ENCODE assay signal across 7 cellular contexts in the genomic region with DNA sequence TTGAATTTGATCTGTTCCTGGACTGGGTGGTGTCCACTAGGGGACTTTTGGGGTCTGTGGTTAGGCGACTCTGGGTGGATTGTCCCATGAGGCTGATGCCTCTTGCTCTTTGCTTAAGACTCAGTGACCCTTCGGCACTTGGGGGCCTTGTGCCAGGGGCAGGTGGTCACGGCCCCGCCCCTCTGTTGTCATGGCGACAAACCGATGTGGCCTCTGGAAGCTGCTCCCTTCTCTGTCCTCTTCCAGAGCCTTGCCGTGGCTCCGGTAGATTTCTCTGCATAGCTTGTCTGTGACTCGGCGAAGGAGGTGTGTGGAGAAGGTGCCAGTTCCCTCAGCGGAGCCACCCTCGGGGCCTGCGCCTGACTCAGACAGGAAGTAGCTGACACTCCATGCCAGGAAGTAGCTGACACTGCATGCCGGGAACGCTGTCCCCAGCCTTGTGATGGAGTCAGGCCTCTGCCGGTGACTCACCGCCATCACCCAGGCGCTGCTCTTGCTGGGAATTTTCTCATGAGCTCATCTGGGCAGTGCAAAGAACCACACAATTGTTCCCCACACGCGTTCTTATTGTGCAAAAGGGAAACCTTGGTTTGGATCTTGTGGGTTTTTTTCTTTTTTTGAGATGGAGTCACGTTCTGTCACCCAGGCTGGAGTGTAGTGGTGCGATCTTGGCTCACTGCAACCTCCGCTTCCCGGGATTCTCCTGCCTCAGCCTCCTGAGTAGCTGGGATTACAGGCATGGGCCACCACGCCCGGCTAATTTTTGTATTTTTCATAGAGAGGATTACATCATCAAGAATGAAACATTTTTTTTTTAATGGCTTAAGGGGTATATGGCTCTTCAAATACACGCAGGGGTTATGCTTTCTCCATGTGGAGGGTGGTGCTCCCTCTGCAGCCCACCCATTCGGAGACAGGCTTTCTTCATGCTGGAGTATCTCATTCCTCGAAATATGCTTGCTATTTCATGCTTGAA.
DNase-seq lines count a peak whose midpoint lies in the region; ATAC-seq and TF ChIP-seq lines count a peak whose summit lies in the region.

No MANE protein-coding gene starts in this region.

- 46 to 69% (median 47%) methylated on average over 29 of the region's 29 CpGs for WGBS in adipose tissue, 3 donors
- 54 to 56% methylated on average over 29 of the region's 29 CpGs for WGBS in heart right ventricle, 2 donors
- 55% methylated on average over 29 of the region's 29 CpGs for WGBS in urinary bladder

- H3K4me1 ChIP-seq in heart right ventricle (peaks cover 0 to 53% (median 6%) of the 10 kb centered on the region in 9 donors), rectal smooth muscle tissue (ENCODE audit: control insufficient read depth, insufficient read depth, low read length) (no peaks in the 10 kb centered on the region), urinary bladder (ENCODE audit: insufficient read depth) (no peaks in the 10 kb centered on the region)

- H3K9me3 ChIP-seq in heart right ventricle, result no peaks in the 10 kb centered on the region

- TF ChIP-seq CTCF in heart right ventricle (IDR thresholded peaks at IDR 0.05), result no peak

- H3K27ac ChIP-seq in adipose tissue (ENCODE audit: low read depth, low read length), result peak overlapping the region; percentile 83
- peak overlapping the region in 9 of 10 donors; percentile 46 to 92 (median 67) for H3K27ac ChIP-seq in heart right ventricle
- H3K27ac ChIP-seq in rectal smooth muscle tissue (ENCODE audit: low read depth, low read length), result peak overlapping the region; percentile 8
- H3K27ac ChIP-seq in urinary bladder (ENCODE audit: low read depth), result peak overlapping the region; percentile 53

- H3K27me3 ChIP-seq in heart right ventricle, result no peaks in the 10 kb centered on the region
- no peaks in the 10 kb centered on the region for H3K27me3 ChIP-seq in rectal smooth muscle tissue (ENCODE audit: control insufficient read depth, insufficient read depth, low read length)

- no peak overlapping the region for H3K9ac ChIP-seq in rectal smooth muscle tissue (ENCODE audit: low read length)

- DNase-seq in SW480 (ENCODE audit: low spot score) (peak; percentile 85), heart right ventricle (peak; percentile 84 to 86)

- ATAC-seq in GM18868 (IDR thresholded peaks at IDR 0.05; ENCODE audit: unreplicated experiment) (peak; percentile 68), HG03139 (IDR thresholded peaks at IDR 0.05; ENCODE audit: unreplicated experiment) (peak; percentile 78), heart right ventricle (peak; percentile 92 to 99 (median 96))

- intact Hi-C loops in heart right ventricle (cut with DNase I), result loop anchor here in 1 of 10 donors (2.0 to 10.0 kb wide), 2 partner anchors 73 to 129 kb away; a partner anchor contains a TSS

- H3K4me3 ChIP-seq in heart right ventricle (peak overlapping the region in 6 of 10 donors; percentile 17 to 38 (median 26)), rectal smooth muscle tissue (ENCODE audit: low read length) (peak overlapping the region; percentile 10), urinary bladder (ENCODE audit: low read depth, low read length) (no peak overlapping the region)

- no peaks in the 10 kb centered on the region for H3K36me3 ChIP-seq in heart right ventricle
- H3K36me3 ChIP-seq in rectal smooth muscle tissue (ENCODE audit: control insufficient read depth, insufficient read depth, low read length), result no peaks in the 10 kb centered on the region
- H3K36me3 ChIP-seq in urinary bladder (ENCODE audit: insufficient read depth), result no peaks in the 10 kb centered on the region

Comparison
In these comparisons a context has a peak if more than half of its experiments do, and no peak if none do; other contexts are left out.
1. H3K27ac ChIP-seq: peak in every context shown above with its lines; median percentile 83 in adipose tissue; 67 in heart right ventricle; 53 in urinary bladder; 8 in rectal smooth muscle tissue.